Comparison of ENCODE assay signal across 9 cellular contexts in genomic region chr11:104073950-104074349, GRCh38. TPM values are rescaled to one million over a fixed set of nuclear protein-coding genes. Genes with fewer than 3 reads are reported as not detected.
DNase-seq lines count a peak whose midpoint lies in the region; ATAC-seq and TF ChIP-seq lines count a peak whose summit lies in the region.
"Had no signal": no experiment of that assay in that cellular context is flagged by ENCODE, and none has a peak within 500 bp of the region (broad histone marks: within the 10 kb centered on the region; RNA-seq: fewer than 3 reads in every experiment).

No MANE protein-coding gene starts in this region.

- H3K4me3 ChIP-seq in SK-N-SH (ENCODE audit: low read depth in 2 of 2, low read length in 1 of 2) = no peak overlapping the region
- no peak overlapping the region for H3K4me3 ChIP-seq in SJCRH30
- H3K4me3 ChIP-seq: SJSA1 had no signal

- POLR2A ChIA-PET in SK-N-SH (lab: Yijun Ruan, JAX) = interaction anchor here (0.6 kb wide), 1 partner anchor 30 kb away, joined by 3 read pairs; no protein-coding TSS in a partner anchor

- no peaks in the 10 kb centered on the region for H3K36me3 Mint-ChIP-seq in natural killer cell

- TF ChIP-seq EP300 in SK-N-SH (IDR thresholded peaks at IDR 0.05; ENCODE audit: borderline replicate concordance in 1 of 2, low read depth in 1 of 2, low read length in 1 of 2) = no peak

- H3K36me3 ChIP-seq in SK-N-SH (replicated peaks in 1 of 2; ENCODE audit: control insufficient read depth in 1 of 2, insufficient read depth in 2 of 2, low read length in 1 of 2) (no peaks in the 10 kb centered on the region), SJCRH30 (no peaks in the 10 kb centered on the region)
- H3K36me3 ChIP-seq: SJSA1 had no signal

- 67% methylated on average over 3 of the region's 3 CpGs for WGBS in SK-N-SH (ENCODE audit: low lambda C conversion rate)

- no peaks in the 10 kb centered on the region for H3K27me3 Mint-ChIP-seq in natural killer cell (ENCODE audit: low read depth in 2 of 2)

- no peak overlapping the region for H2AFZ ChIP-seq in SK-N-SH (ENCODE audit: low read depth)

- H4K20me1 ChIP-seq in SK-N-SH (ENCODE audit: insufficient read depth) = no peaks in the 10 kb centered on the region

- DNase-seq in SK-N-SH (no peak), SJCRH30 (peak; percentile 2 to 18), natural killer cell (no peak), activated T-cell treated with anti-CD3 and anti-CD28 coated beads for 4 hours (no peak), ACHN (no peak)
- no peak for DNase-seq in stimulated activated naive CD8-positive, alpha-beta T cell treated with anti-CD3 and anti-CD28 coated beads, Interleukin-15, Interleukin-2, amounts not matched to agents 100 U/mL and 50 U/mL, for 24 hours

- no peaks in the 10 kb centered on the region for H3K9me3 Mint-ChIP-seq in natural killer cell

- H3K27me3 ChIP-seq in SK-N-SH (ENCODE audit: insufficient read depth) = no peaks in the 10 kb centered on the region
- H3K27me3 ChIP-seq in SJCRH30 = no peaks in the 10 kb centered on the region
- H3K27me3 ChIP-seq: SJSA1 had no signal

- no peak overlapping the region for H3K27ac Mint-ChIP-seq in natural killer cell

- no peaks in the 10 kb centered on the region for H3K4me1 ChIP-seq in SK-N-SH (ENCODE audit: control insufficient read depth in 1 of 2, insufficient read depth in 2 of 2, low read depth in 1 of 2, low read length in 1 of 2)
- no peaks in the 10 kb centered on the region for H3K4me1 ChIP-seq in SJCRH30
- H3K4me1 ChIP-seq: SJSA1 had no signal

- H3K9me3 ChIP-seq in SK-N-SH (no peaks in the 10 kb centered on the region), SJCRH30 (replicated peaks) (no peaks in the 10 kb centered on the region)
- H3K9me3 ChIP-seq: SJSA1 had no signal

- intact Hi-C loops in natural killer cell (cut with micrococcal nuclease) = no loop called here

- TF ChIP-seq RAD21 in SK-N-SH (IDR thresholded peaks at IDR 0.05; ENCODE audit: low read length) = no peak

- H3K9ac ChIP-seq in SK-N-SH = no peak overlapping the region

- TF ChIP-seq CTCF in SK-N-SH (IDR thresholded peaks at IDR 0.05) (no peak), natural killer cell (IDR thresholded peaks at IDR 0.05) (no peak)

- no peaks in the 10 kb centered on the region for H3K9me2 ChIP-seq in SK-N-SH

- H3K27ac ChIP-seq in SK-N-SH (ENCODE audit: low read depth in 2 of 2, low read length in 1 of 2) (no peak overlapping the region), SJCRH30 (no peak overlapping the region)
- H3K27ac ChIP-seq: SJSA1 had no signal

- no peaks in the 10 kb centered on the region for H3K79me2 ChIP-seq in SK-N-SH (ENCODE audit: insufficient read depth)

- CTCF ChIA-PET in SK-N-SH (lab: Yijun Ruan, JAX) = interaction anchor here (1.0 kb wide), 1 partner anchor 14 kb away, joined by 3 read pairs; no protein-coding TSS in a partner anchor

- H3F3A ChIP-seq in SK-N-SH (replicated peaks; ENCODE audit: insufficient read depth) = no peaks in the 10 kb centered on the region

- H3K4me3 Mint-ChIP-seq in natural killer cell = no peak overlapping the region

- in situ Hi-C loops in ACHN (cut with HindIII; ENCODE audit: low pct_ligation_motif_present, low pct_unique_long_range_greater_than_20kb, low sequenced_read_pairs) = no loop called here

- no peak overlapping the region for H3K4me2 ChIP-seq in SK-N-SH

- peaks cover 29 to 30% of the 10 kb centered on the region in 2 donors for H3K4me1 Mint-ChIP-seq in natural killer cell

- peak; percentile 59; the same call in 2 of the 3 replicates for ATAC-seq in SK-N-SH treated with all-trans-retinoic acid at 6 μM for 48 hours
- ATAC-seq in HG03103 (IDR thresholded peaks at IDR 0.05; ENCODE audit: low read depth, unreplicated experiment) = peak; percentile 94
- peak; percentile 42 to 63 (median 58) for ATAC-seq in natural killer cell
- no peak for ATAC-seq in stimulated activated naive CD8-positive, alpha-beta T cell treated with anti-CD3 and anti-CD28 coated beads, Interleukin-15, Interleukin-2, amounts not matched to agents 100 U/mL and 50 U/mL, for 24 hours

TF ChIP-seq in SK-N-SH treated with all-trans-retinoic acid at 6 μM for 48 hours, 23 proteins besides CTCF, POLR2A, EP300 and RAD21:
- TF ChIP-seq POU6F1 (CRISPR knock-in tag; IDR thresholded peaks at IDR 0.05; ENCODE audit: borderline replicate concordance, low read depth) = no peak
- no peak for TF ChIP-seq CSRNP3 (CRISPR knock-in tag; IDR thresholded peaks at IDR 0.05)

TF ChIP-seq in SK-N-SH, 30 proteins besides CTCF, POLR2A, EP300 and RAD21:
- TF ChIP-seq GABPA (IDR thresholded peaks at IDR 0.05; ENCODE audit: low read depth) (no peak), TCF12 (IDR thresholded peaks at IDR 0.05) (no peak), JUND (IDR thresholded peaks at IDR 0.05) (no peak), IRF3 (IDR thresholded peaks at IDR 0.05; ENCODE audit: low read depth, low read length) (no peak), POLR2AphosphoS5 (IDR thresholded peaks at IDR 0.05; ENCODE audit: low read depth, low read length) (no peak), RXRA (IDR thresholded peaks at IDR 0.05; ENCODE audit: borderline replicate concordance, low read depth) (no peak), MEF2A (IDR thresholded peaks at IDR 0.05; ENCODE audit: borderline replicate concordance, low read depth) (no peak)

RNA-seq across cellular contexts. Expression of gene DDI1, which starts 37.5 kb away (rescaled TPM):
- polyA plus RNA-seq in SK-N-SH (2012; rRNA removed) = not detected in 2 replicates
- polyA plus RNA-seq in SK-N-SH (2012; cell fraction: cytosol; rRNA removed) = not detected in 2 replicates
- polyA plus RNA-seq in SK-N-SH (2012; cell fraction: nucleus; rRNA removed) = not detected in 2 replicates
- total RNA-seq in SJCRH30 (2014; rRNA removed; shearing (Covaris generic)) = 0.10 TPM in 1 of 2 replicates, not detected in the other
- total RNA-seq in natural killer cell = not detected
- total RNA-seq: SJSA1 had no signal

Comparison
In these comparisons a context has a peak if more than half of its experiments do, and no peak if none do; other contexts are left out.
1. DNase-seq: peak in SJCRH30 (2 of 2); none in SK-N-SH (single experiment), natural killer cell (single experiment), activated T-cell treated with anti-CD3 and anti-CD28 coated beads for 4 hours (single experiment), stimulated activated naive CD8-positive, alpha-beta T cell treated with anti-CD3 and anti-CD28 coated beads, Interleukin-15, Interleukin-2, amounts not matched to agents 100 U/mL and 50 U/mL, for 24 hours (single experiment) and ACHN (single experiment).